9 cellular contexts compared by ENCODE assay signal in genomic region chr19:8304841-8305621, GRCh38. TPM values are rescaled to one million over a fixed set of nuclear protein-coding genes. Genes with fewer than 3 reads are reported as not detected.
DNase-seq lines count a peak whose midpoint lies in the region; ATAC-seq and TF ChIP-seq lines count a peak whose summit lies in the region.
"Had no signal": no experiment of that assay in that cellular context is flagged by ENCODE, and none has a peak within 500 bp of the region (broad histone marks: within the 10 kb centered on the region; RNA-seq: fewer than 3 reads in every experiment).

No MANE protein-coding gene starts in this region.

- H3K9me3 Mint-ChIP-seq in stimulated activated naive CD8-positive, alpha-beta T cell treated with anti-CD3 and anti-CD28 coated beads, Interleukin-15, amount 100 ng/mL, for 72 hours, result no peaks in the 10 kb centered on the region

- no peak for TF ChIP-seq POLR2A in right lobe of liver (IDR thresholded peaks at IDR 0.05)

- H3K9me3 ChIP-seq in right lobe of liver (no peaks in the 10 kb centered on the region), aorta (ENCODE audit: control insufficient read depth, low read length) (no peaks in the 10 kb centered on the region)

- no peak overlapping the region for H3K4me3 ChIP-seq in right lobe of liver
- H3K4me3 ChIP-seq in aorta (ENCODE audit: low read length in 2 of 2), result no peak overlapping the region

- ATAC-seq in stimulated activated naive CD8-positive, alpha-beta T cell treated with anti-CD3 and anti-CD28 coated beads, Interleukin-15, Interleukin-2, amounts not matched to agents 100 U/mL and 50 U/mL, for 24 hours, result no peak
- ATAC-seq in stimulated activated naive CD8-positive, alpha-beta T cell treated with anti-CD3 and anti-CD28 coated beads, Interleukin-15, amount 100 ng/mL, for 72 hours, result no peak
- no peak for ATAC-seq in right lobe of liver
- no peak for ATAC-seq in aorta (ENCODE audit: low FRiP score)
- no peak for ATAC-seq in GM21360 (IDR thresholded peaks at IDR 0.05; ENCODE audit: unreplicated experiment)
- ATAC-seq in GM21619 (IDR thresholded peaks at IDR 0.05; ENCODE audit: unreplicated experiment), result no peak

- no peak for TF ChIP-seq CTCF in right lobe of liver (IDR thresholded peaks at IDR 0.05)

- H3K27ac ChIP-seq in right lobe of liver (no peak overlapping the region), aorta (ENCODE audit: low read depth in 1 of 2, low read length in 2 of 2) (no peak overlapping the region)

- H3K4me1 ChIP-seq in right lobe of liver (peaks cover 0 to 30% (median 12%) of the 10 kb centered on the region in 4 donors), aorta (ENCODE audit: control insufficient read depth in 1 of 2, insufficient read depth in 2 of 2, low read length in 2 of 2) (no peaks in the 10 kb centered on the region)

- intact Hi-C loops in right lobe of liver (cut with DNase I) (no loop called here), aorta (cut with DNase I) (no loop called here)

- no peaks in the 10 kb centered on the region for H3K27me3 Mint-ChIP-seq in stimulated activated naive CD8-positive, alpha-beta T cell treated with anti-CD3 and anti-CD28 coated beads, Interleukin-15, amount 100 ng/mL, for 72 hours

- H3K27ac Mint-ChIP-seq in stimulated activated naive CD8-positive, alpha-beta T cell treated with anti-CD3 and anti-CD28 coated beads, Interleukin-15, amount 100 ng/mL, for 72 hours, result no peak overlapping the region

- 75% methylated on average over 10 of the region's 33 CpGs for WGBS in right lobe of liver (ENCODE audit: insufficient coverage, low coverage, low lambda C conversion rate, missing lambda C conversion rate)
- 81 to 83% methylated on average over 33 of the region's 33 CpGs for WGBS in aorta, 2 donors

- H3K4me1 Mint-ChIP-seq in stimulated activated naive CD8-positive, alpha-beta T cell treated with anti-CD3 and anti-CD28 coated beads, Interleukin-15, amount 100 ng/mL, for 72 hours, result peaks cover 56% of the 10 kb centered on the region

- DNase-seq in stimulated activated naive CD8-positive, alpha-beta T cell treated with anti-CD3 and anti-CD28 coated beads, Interleukin-15, Interleukin-2, amounts not matched to agents 100 U/mL and 50 U/mL, for 24 hours, result peak; percentile 64
- no peak for DNase-seq in stimulated activated naive CD8-positive, alpha-beta T cell treated with anti-CD3 and anti-CD28 coated beads, Interleukin-15, amount 100 ng/mL, for 72 hours
- peak; percentile 71 for DNase-seq in activated CD8-positive, alpha-beta memory T cell treated with anti-CD3 and anti-CD28 coated beads, Interleukin-2, amount 50 U/mL, for 48 hours
- DNase-seq in right lobe of liver (peak; percentile 22 to 49 (median 48)), aorta (peak; percentile 44 to 73), inferior parietal cortex (ENCODE audit: extremely low spot score) (no peak)
- DNase-seq: NCI-H510A treated with DMSO at 0.1 percent for 48 hours had no signal

- H3K27me3 ChIP-seq in right lobe of liver (no peaks in the 10 kb centered on the region), aorta (ENCODE audit: control insufficient read depth in 1 of 2, insufficient read depth in 2 of 2, low read length in 1 of 2) (no peaks in the 10 kb centered on the region)

- no peak overlapping the region for H3K4me3 Mint-ChIP-seq in stimulated activated naive CD8-positive, alpha-beta T cell treated with anti-CD3 and anti-CD28 coated beads, Interleukin-15, amount 100 ng/mL, for 72 hours

- H3K36me3 ChIP-seq in right lobe of liver, result peaks cover 0 to under 1% (median 0%) of the 10 kb centered on the region in 4 donors
- H3K36me3 ChIP-seq in aorta (ENCODE audit: control insufficient read depth in 1 of 2, insufficient read depth in 2 of 2, low read length in 1 of 2), result no peaks in the 10 kb centered on the region

RNA-seq across cellular contexts. Expression of gene CD320, which starts 3.1 kb away (rescaled TPM):
- total RNA-seq in right lobe of liver, result 10 to 100 TPM in 5 of 6 experiments, 1 to 10 TPM in 1; 8.8 to 43.2 (median 11.5) TPM
- 10 to 100 TPM; 25.5 to 28.0 TPM for total RNA-seq in aorta
- polyA plus RNA-seq in aorta, result 10 to 100 TPM; 17.3 to 42.6 TPM

RNA-seq across cellular contexts. Expression of gene NDUFA7, which starts 16.1 kb away (rescaled TPM):
- total RNA-seq in right lobe of liver (10 to 100 TPM; 20.8 to 60.5 (median 25.9) TPM), aorta (10 to 100 TPM; 18.9 to 19.6 TPM)
- 10 to 100 TPM; 33.8 to 53.0 TPM for polyA plus RNA-seq in aorta

RNA-seq across cellular contexts. Expression of gene RPS28, which starts 16.3 kb away (rescaled TPM):
- 100 to 1,000 TPM; 147 to 669 (median 564) TPM for total RNA-seq in right lobe of liver
- 100 to 1,000 TPM; 875 to 981 TPM for total RNA-seq in aorta
- 100 to 1,000 TPM; 405 to 553 TPM for polyA plus RNA-seq in aorta

RNA-seq across cellular contexts. Expression of gene KANK3, which starts 38.0 kb away (rescaled TPM):
- total RNA-seq in right lobe of liver (1 to 10 TPM; 2.9 to 6.0 (median 4.2) TPM), aorta (10 to 100 TPM; 15.9 to 23.9 TPM)
- polyA plus RNA-seq in aorta, result 1 to 10 TPM in 1 of 2 donors, under 1 TPM in 1; 0.50 to 1.8 TPM

RNA-seq across cellular contexts. Expression of gene ANGPTL4, which starts 58.9 kb away (rescaled TPM):
- total RNA-seq in right lobe of liver (100 to 1,000 TPM in 3 of 6 experiments, 10 to 100 TPM in 2, 1 to 10 TPM in 1; 2.3 to 204 (median 125) TPM), aorta (10 to 100 TPM; 39.9 to 45.1 TPM)
- polyA plus RNA-seq in aorta, result 10 to 100 TPM; 10.1 to 19.5 TPM

Comparison
In these comparisons a context has a peak if more than half of its experiments do, and no peak if none do; other contexts are left out.
1. DNase-seq: peak in stimulated activated naive CD8-positive, alpha-beta T cell treated with anti-CD3 and anti-CD28 coated beads, Interleukin-15, Interleukin-2, amounts not matched to agents 100 U/mL and 50 U/mL, for 24 hours (single experiment), activated CD8-positive, alpha-beta memory T cell treated with anti-CD3 and anti-CD28 coated beads, Interleukin-2, amount 50 U/mL, for 48 hours (single experiment), right lobe of liver (3 of 3) and aorta (2 of 2); none in stimulated activated naive CD8-positive, alpha-beta T cell treated with anti-CD3 and anti-CD28 coated beads, Interleukin-15, amount 100 ng/mL, for 72 hours (0 of 2) and inferior parietal cortex (single experiment).